15 cellular contexts compared by ENCODE assay signal in the genomic region with DNA sequence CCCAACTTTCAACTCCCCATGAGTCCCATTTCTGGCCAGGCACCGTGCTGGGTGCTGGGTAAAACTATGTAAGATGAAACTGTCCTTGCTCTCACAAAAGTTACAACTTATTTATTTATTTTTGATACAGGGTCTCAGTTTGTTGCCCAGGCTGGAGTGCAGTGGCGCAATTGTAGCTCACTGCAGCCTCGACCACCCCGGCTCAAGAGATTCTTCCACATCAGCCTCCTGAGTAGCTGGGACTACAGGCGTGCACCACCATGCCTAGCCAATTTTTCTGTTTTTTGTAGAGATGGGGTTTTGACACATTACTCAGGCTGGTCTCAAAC.
DNase-seq lines count a peak whose midpoint lies in the region; TF ChIP-seq lines count a peak whose summit lies in the region.
"Had no signal": no experiment of that assay in that cellular context is flagged by ENCODE, and none has a peak within 500 bp of the region (broad histone marks: within the 10 kb centered on the region; RNA-seq: fewer than 3 reads in every experiment).

No MANE protein-coding gene starts in this region.

- H3F3A ChIP-seq in MM.1S (ENCODE audit: insufficient read depth, low read length) = no peaks in the 10 kb centered on the region

- no peak overlapping the region for H3K4me2 ChIP-seq in MM.1S (ENCODE audit: low read depth, low read length)

- no peaks in the 10 kb centered on the region for H3K36me3 ChIP-seq in MM.1S (replicated peaks; ENCODE audit: insufficient read depth, low read length)
- no peaks in the 10 kb centered on the region for H3K36me3 ChIP-seq in WERI-Rb-1
- peaks cover 8% of the 10 kb centered on the region for H3K36me3 ChIP-seq in muscle layer of colon (ENCODE audit: insufficient read depth, low read length)
- H3K36me3 ChIP-seq: uterus had no signal

- H3K9me3 ChIP-seq in MM.1S (replicated peaks; ENCODE audit: insufficient read depth, low read length) = no peaks in the 10 kb centered on the region
- H3K9me3 ChIP-seq in WERI-Rb-1 (ENCODE audit: severe bottlenecking) = no peaks in the 10 kb centered on the region
- H3K9me3 ChIP-seq in muscle layer of colon (ENCODE audit: low read length) = no peaks in the 10 kb centered on the region
- H3K9me3 ChIP-seq: heart left ventricle, right atrium auricular region, testis, uterus had no signal

- H3K79me2 ChIP-seq in MM.1S (ENCODE audit: low read length) = no peaks in the 10 kb centered on the region

- H3K27me3 ChIP-seq in MM.1S (replicated peaks; ENCODE audit: insufficient read depth, low read length) = no peaks in the 10 kb centered on the region
- no peaks in the 10 kb centered on the region for H3K27me3 ChIP-seq in WERI-Rb-1 (ENCODE audit: insufficient read depth, low read depth, severe bottlenecking)
- H3K27me3 ChIP-seq in muscle layer of colon (ENCODE audit: control insufficient read depth in 1 of 2, insufficient read depth in 2 of 2, low read length in 2 of 2) = no peaks in the 10 kb centered on the region
- H3K27me3 ChIP-seq: heart left ventricle, right atrium auricular region, testis, uterus had no signal

- TF ChIP-seq CTCF in C4-2B (conservative IDR thresholded peaks at IDR 0.05) (peak; percentile 42), MM.1S (IDR thresholded peaks at IDR 0.05; ENCODE audit: low read length) (no peak), WERI-Rb-1 (IDR thresholded peaks at IDR 0.05; ENCODE audit: low read depth, low read length) (no peak)

- no peaks in the 10 kb centered on the region for H3K4me1 ChIP-seq in MM.1S (ENCODE audit: low read length)
- peaks cover 3% of the 10 kb centered on the region for H3K4me1 ChIP-seq in muscle layer of colon (ENCODE audit: insufficient read depth, low read length)
- H3K4me1 ChIP-seq: right atrium auricular region, testis, uterus had no signal

- no peaks in the 10 kb centered on the region for H4K20me1 ChIP-seq in MM.1S (ENCODE audit: insufficient read depth, low read length)

- H3K27ac ChIP-seq in C4-2B = no peak overlapping the region
- no peak overlapping the region for H3K27ac ChIP-seq in MM.1S (ENCODE audit: low read length)
- peak overlapping the region; percentile 72; the same call in 1 of the 2 replicates for H3K27ac ChIP-seq in WERI-Rb-1
- peak overlapping the region; percentile 56 for H3K27ac ChIP-seq in muscle layer of colon (ENCODE audit: low read depth, low read length)
- H3K27ac ChIP-seq: heart left ventricle, right atrium auricular region, testis, uterus had no signal

- H3K9ac ChIP-seq in MM.1S (ENCODE audit: low read length) = no peak overlapping the region
- H3K9ac ChIP-seq in muscle layer of colon (ENCODE audit: low read length) = no peak overlapping the region

- no peak for DNase-seq in MM.1S
- DNase-seq in WERI-Rb-1 = no peak
- DNase-seq in amniotic stem cell (lab: John Stamatoyannopoulos, UW) = no peak
- no peak for DNase-seq in DMS53 (lab: John Stamatoyannopoulos, UW)
- DNase-seq in iPS-NIHi7 (ENCODE audit: extremely low spot score) = no peak
- DNase-seq in effector CD4-positive, alpha-beta T cell = no peak
- DNase-seq: activated CD4-positive, CD25-positive, alpha-beta regulatory T cell treated with anti-CD3 and anti-CD28 coated beads, Interleukin-2, amount 50 U/mL, for 72 hours; NCI-H1048; T-helper 9 cell had no signal

- H2AFZ ChIP-seq in MM.1S (ENCODE audit: low read length) = peak overlapping the region; percentile 96

- H3K4me3 ChIP-seq in MM.1S (ENCODE audit: low read length) (no peak overlapping the region), WERI-Rb-1 (ENCODE audit: low read depth, low read length) (no peak overlapping the region), muscle layer of colon (ENCODE audit: low read depth in 1 of 2, low read length in 2 of 2) (peak overlapping the region in 1 of 2 donors; percentile 15)
- H3K4me3 ChIP-seq: right atrium auricular region, testis, uterus had no signal

- no peaks in the 10 kb centered on the region for H3K9me2 ChIP-seq in MM.1S (replicated peaks; ENCODE audit: insufficient read depth, low read length)

Comparison
In these comparisons a context has a peak if more than half of its experiments do, and no peak if none do; other contexts are left out.
1. H3K27ac ChIP-seq: peak in WERI-Rb-1 (single experiment) and muscle layer of colon (single experiment); none in C4-2B (single experiment) and MM.1S (single experiment).